ENCODE assay signal across 14 cellular contexts in genomic region chr1:201653883-201654282, GRCh38.
"Had no signal": no experiment of that assay in that cellular context is flagged by ENCODE, and none has a peak within 500 bp of the region (broad histone marks: within the 10 kb centered on the region; RNA-seq: fewer than 3 reads in every experiment).

No MANE protein-coding gene starts in this region.

- H3K27ac Mint-ChIP-seq: neural progenitor cell, T-cell had no signal

- H3K36me3 ChIP-seq: breast epithelium, neural progenitor cell, ovary, stomach, thoracic aorta had no signal

- H3K9ac ChIP-seq: neural progenitor cell had no signal

- H3K27me3 ChIP-seq: breast epithelium, ovary had no signal

- ATAC-seq: activated CD4-positive, CD25-positive, alpha-beta regulatory T cell treated with anti-CD3 and anti-CD28 coated beads, Interleukin-2, amount 50 U/mL, for 24 hours; sciatic nerve; T-cell had no signal

- H3K36me3 Mint-ChIP-seq: neural progenitor cell, T-cell had no signal

- H3K4me3 Mint-ChIP-seq: T-cell had no signal

- DNase-seq: activated naive CD4-positive, alpha-beta T cell; activated T-cell treated with anti-CD3 and anti-CD28 coated beads for 4 hours; cerebellar nuclear complex; kidney; ovary; stimulated activated CD4-positive, alpha-beta T cell treated with anti-CD3 and anti-CD28 coated beads, Interleukin-1b, Interleukin-23, amount 100 ng/mL, for 48 hours; stomach; T-cell; T-helper 9 cell had no signal

- H2AFZ ChIP-seq: neural progenitor cell had no signal

- H3K27ac ChIP-seq: breast epithelium, neural progenitor cell, ovary, stomach, thoracic aorta had no signal

- H3K4me2 ChIP-seq: neural progenitor cell had no signal

- H3K9me3 Mint-ChIP-seq: neural progenitor cell, T-cell had no signal

- H3K9me3 ChIP-seq: breast epithelium, ovary, stomach, thoracic aorta had no signal

- H3K4me3 ChIP-seq: breast epithelium, neural progenitor cell, ovary, stomach, thoracic aorta had no signal
